ENCODE assay signal across 8 cellular contexts in the genomic region with DNA sequence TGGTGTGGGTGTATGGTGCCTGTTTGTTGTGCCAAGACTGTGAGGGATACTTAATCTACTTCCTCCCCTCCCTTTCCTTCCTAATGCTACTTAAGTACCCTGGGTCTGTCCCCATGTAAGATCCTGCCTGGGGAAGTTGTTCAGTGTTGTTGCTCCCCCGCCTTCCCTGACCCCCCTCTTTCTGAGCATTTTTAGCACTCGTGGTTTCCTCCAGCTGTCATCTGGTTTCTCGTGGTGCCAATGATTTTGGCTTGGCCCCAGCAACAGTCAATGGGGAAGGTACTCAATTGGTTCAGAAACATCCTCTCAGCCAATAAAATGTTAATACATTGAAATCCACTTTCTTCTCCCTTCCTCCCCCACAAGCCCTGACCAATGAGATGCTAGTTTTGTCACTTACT. TPM values are rescaled to one million over a fixed set of nuclear protein-coding genes. Genes with fewer than 3 reads are reported as not detected.
DNase-seq lines count a peak whose midpoint lies in the region; ATAC-seq and FAIRE-seq lines count a peak whose summit lies in the region.

No MANE protein-coding gene starts in this region.

- peaks cover 73% of the 10 kb centered on the region for H3K4me1 Mint-ChIP-seq in activated naive CD8-positive, alpha-beta T cell treated with anti-CD3 and anti-CD28 coated beads for 36 hours

- peak; percentile 74 for ATAC-seq in HG03354 (IDR thresholded peaks at IDR 0.05; ENCODE audit: poor library complexity, severe bottlenecking, unreplicated experiment)

- H3K4me3 Mint-ChIP-seq in activated naive CD8-positive, alpha-beta T cell treated with anti-CD3 and anti-CD28 coated beads for 36 hours: peak overlapping the region; percentile 68

- H3K9me3 Mint-ChIP-seq in activated naive CD8-positive, alpha-beta T cell treated with anti-CD3 and anti-CD28 coated beads for 36 hours: no peaks in the 10 kb centered on the region

- H3K27me3 Mint-ChIP-seq in activated naive CD8-positive, alpha-beta T cell treated with anti-CD3 and anti-CD28 coated beads for 36 hours: no peaks in the 10 kb centered on the region

- H3K36me3 Mint-ChIP-seq in activated naive CD8-positive, alpha-beta T cell treated with anti-CD3 and anti-CD28 coated beads for 36 hours: peaks cover 1% of the 10 kb centered on the region

- peak overlapping the region; percentile 95 for H3K27ac Mint-ChIP-seq in activated naive CD8-positive, alpha-beta T cell treated with anti-CD3 and anti-CD28 coated beads for 36 hours

- in situ Hi-C loops in SK-MEL-5 (cut with HindIII; ENCODE audit: low pct_unique_long_range_greater_than_20kb, low sequenced_read_pairs): no loop called here

- DNase-seq in Ammon's horn (ENCODE audit: low spot score) (peak; percentile 88), GM19239 (ENCODE audit: insufficient read length, low spot score) (no peak), SK-MEL-5 (ENCODE audit: low read depth, low spot score) (peak; percentile 94), hypothalamus (lab: John Stamatoyannopoulos, UW) (peak in 30 of 51 donors; percentile 11 to 70 (median 34)), NCI-H748 treated with DMSO at 0.1 percent for 48 hours (lab: John Stamatoyannopoulos, UW) (no peak)
- DNase-seq in activated naive CD8-positive, alpha-beta T cell treated with anti-CD3 and anti-CD28 coated beads for 36 hours: peak; percentile 74
- DNase-seq in stimulated activated CD4-positive, alpha-beta T cell treated with anti-CD3 and anti-CD28 coated beads, TNF-alpha, amount 100 ng/mL, for 48 hours (ENCODE audit: low read depth in 3 of 3): peak; percentile 51 to 54 (median 53)

- FAIRE-seq in GM19239 (lab: Jason Lieb, UNC): peak; percentile 98

RNA-seq across cellular contexts. Expression of gene B4GALT3, which starts 8.0 kb away (rescaled TPM):
- total RNA-seq in SK-MEL-5 (2014; rRNA removed; shearing (Covaris generic)): 53.9 and 55.9 TPM in 2 replicates
- polyA plus RNA-seq in SK-MEL-5 (2015; cell fraction: cytosol; rRNA removed): 74.7 and 76.2 TPM in 2 replicates
- polyA plus RNA-seq in SK-MEL-5 (2015; cell fraction: nucleus; rRNA removed): 64.9 and 86.6 TPM in 2 replicates
- total RNA-seq in activated naive CD8-positive, alpha-beta T cell treated with anti-CD3 and anti-CD28 coated beads for 36 hours: 10 to 100 TPM; 49.5 to 53.9 TPM

RNA-seq across cellular contexts. Expression of gene ADAMTS4, which starts 13.6 kb away (rescaled TPM):
- 0.03 TPM in 1 of 2 replicates, not detected in the other for total RNA-seq in SK-MEL-5 (2014; rRNA removed; shearing (Covaris generic))
- 0.11 TPM in 1 of 2 replicates, not detected in the other for polyA plus RNA-seq in SK-MEL-5 (2015; cell fraction: cytosol; rRNA removed)
- 0.02 TPM in 1 of 2 replicates, not detected in the other for polyA plus RNA-seq in SK-MEL-5 (2015; cell fraction: nucleus; rRNA removed)
- 1 to 10 TPM; 2.5 to 3.8 TPM for total RNA-seq in activated naive CD8-positive, alpha-beta T cell treated with anti-CD3 and anti-CD28 coated beads for 36 hours

RNA-seq across cellular contexts. Expression of gene NDUFS2, which starts 16.9 kb away (rescaled TPM):
- total RNA-seq in SK-MEL-5 (2014; rRNA removed; shearing (Covaris generic)): 134 and 147 TPM in 2 replicates
- polyA plus RNA-seq in SK-MEL-5 (2015; cell fraction: cytosol; rRNA removed): 126 and 140 TPM in 2 replicates
- polyA plus RNA-seq in SK-MEL-5 (2015; cell fraction: nucleus; rRNA removed): 86.5 and 122 TPM in 2 replicates
- 10 to 100 TPM; 87.7 to 95.8 TPM for total RNA-seq in activated naive CD8-positive, alpha-beta T cell treated with anti-CD3 and anti-CD28 coated beads for 36 hours

RNA-seq across cellular contexts. Expression of gene PPOX, which starts 19.1 kb away (rescaled TPM):
- total RNA-seq in SK-MEL-5 (2014; rRNA removed; shearing (Covaris generic)): 11.1 and 13.8 TPM in 2 replicates
- polyA plus RNA-seq in SK-MEL-5 (2015; cell fraction: cytosol; rRNA removed): 7.9 and 9.7 TPM in 2 replicates
- 74.3 and 131 TPM in 2 replicates for polyA plus RNA-seq in SK-MEL-5 (2015; cell fraction: nucleus; rRNA removed)
- 10 to 100 TPM; 20.1 to 20.8 TPM for total RNA-seq in activated naive CD8-positive, alpha-beta T cell treated with anti-CD3 and anti-CD28 coated beads for 36 hours

RNA-seq across cellular contexts. Expression of gene USP21, which starts 26.0 kb away (rescaled TPM):
- 4.0 and 4.7 TPM in 2 replicates for total RNA-seq in SK-MEL-5 (2014; rRNA removed; shearing (Covaris generic))
- 29.5 and 32.1 TPM in 2 replicates for polyA plus RNA-seq in SK-MEL-5 (2015; cell fraction: cytosol; rRNA removed)
- 152 and 166 TPM in 2 replicates for polyA plus RNA-seq in SK-MEL-5 (2015; cell fraction: nucleus; rRNA removed)
- total RNA-seq in activated naive CD8-positive, alpha-beta T cell treated with anti-CD3 and anti-CD28 coated beads for 36 hours: 10 to 100 TPM; 24.2 to 25.4 TPM

Comparison
In these comparisons a context has a peak if more than half of its experiments do, and no peak if none do; other contexts are left out.
1. DNase-seq: peak in Ammon's horn (single experiment), SK-MEL-5 (single experiment), activated naive CD8-positive, alpha-beta T cell treated with anti-CD3 and anti-CD28 coated beads for 36 hours (single experiment), hypothalamus (30 of 51) and stimulated activated CD4-positive, alpha-beta T cell treated with anti-CD3 and anti-CD28 coated beads, TNF-alpha, amount 100 ng/mL, for 48 hours (3 of 3); none in GM19239 (single experiment) and NCI-H748 treated with DMSO at 0.1 percent for 48 hours (single experiment).